ENCODE assay signal across 22 cellular contexts in the genomic region with DNA sequence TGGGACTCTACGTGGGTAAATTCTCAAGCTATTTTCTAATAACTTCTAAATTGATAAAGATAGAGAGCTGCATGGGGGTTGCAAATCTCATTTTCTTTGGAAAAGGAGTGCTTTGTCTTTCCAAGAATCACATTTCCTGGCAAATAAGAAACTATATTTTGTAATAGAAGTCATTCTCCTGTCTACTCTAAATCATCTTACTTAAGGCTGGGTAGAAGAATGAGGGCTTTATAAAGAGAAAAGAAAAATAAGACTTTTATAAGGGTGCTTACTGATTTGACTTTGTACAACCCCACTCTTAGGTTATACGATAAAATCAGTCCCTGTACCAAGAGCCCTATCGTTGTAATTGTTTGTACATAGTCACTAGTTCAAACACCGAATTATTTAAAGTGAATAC. TPM values are rescaled to one million over a fixed set of nuclear protein-coding genes. Genes with fewer than 3 reads are reported as not detected.
"Had no signal": no experiment of that assay in that cellular context is flagged by ENCODE, and none has a peak within 500 bp of the region (broad histone marks: within the 10 kb centered on the region; RNA-seq: fewer than 3 reads in every experiment).

No MANE protein-coding gene starts in this region.

- ATAC-seq: HepG2, K562, PC-3, Right ventricle myocardium inferior, SK-N-SH treated with all-trans-retinoic acid at 6 μM for 48 hours had no signal

- H3K4me3 ChIP-seq: K562, Peyer's patch, SJCRH30 had no signal

- DNase-seq: Kasumi-1, MM.1S, NCI-H1436, NCI-H187, NCI-H2029, NCI-H2081 treated with DMSO at 0.1 percent for 48 hours, NCI-H2171, NCI-H226, NCI-H446, NCI-H510A, NCI-H69, NCI-H774, PC-3, Peyer's patch, SHP77 treated with DMSO at 0.1 percent for 48 hours, SJCRH30 had no signal

- H3K4me1 ChIP-seq: Peyer's patch, SJCRH30 had no signal

- H3K4me2 ChIP-seq: KMS-11 had no signal

- H3K27ac ChIP-seq: KMS-11, Peyer's patch, SJCRH30 had no signal

- H3K9me3 ChIP-seq: Peyer's patch, SJCRH30 had no signal

- H3K4me3 Mint-ChIP-seq: IgD-negative memory B cell had no signal

- H3K27me3 ChIP-seq: Peyer's patch, SJCRH30 had no signal

- H3K27ac Mint-ChIP-seq: IgD-negative memory B cell had no signal

- H3K9ac ChIP-seq: KMS-11 had no signal

- H3K27me3 Mint-ChIP-seq: IgD-negative memory B cell had no signal

- H3K4me1 Mint-ChIP-seq: IgD-negative memory B cell had no signal

- H3K36me3 ChIP-seq: Peyer's patch, SJCRH30 had no signal

- H3K36me3 Mint-ChIP-seq: IgD-negative memory B cell had no signal

RNA-seq across cellular contexts. Expression of gene ITGBL1, which starts 14.9 kb away (rescaled TPM):
- total RNA-seq: SJCRH30 had no signal
- polyA plus RNA-seq: HepG2, IgD-negative memory B cell had no signal

RNA-seq across cellular contexts. Expression of gene NALCN, which starts 51.1 kb away (rescaled TPM):
- total RNA-seq: HepG2, K562 had no signal
- polyA plus RNA-seq: HepG2, IgD-negative memory B cell, K562 had no signal
